9 cellular contexts compared by ENCODE assay signal in the genomic region with DNA sequence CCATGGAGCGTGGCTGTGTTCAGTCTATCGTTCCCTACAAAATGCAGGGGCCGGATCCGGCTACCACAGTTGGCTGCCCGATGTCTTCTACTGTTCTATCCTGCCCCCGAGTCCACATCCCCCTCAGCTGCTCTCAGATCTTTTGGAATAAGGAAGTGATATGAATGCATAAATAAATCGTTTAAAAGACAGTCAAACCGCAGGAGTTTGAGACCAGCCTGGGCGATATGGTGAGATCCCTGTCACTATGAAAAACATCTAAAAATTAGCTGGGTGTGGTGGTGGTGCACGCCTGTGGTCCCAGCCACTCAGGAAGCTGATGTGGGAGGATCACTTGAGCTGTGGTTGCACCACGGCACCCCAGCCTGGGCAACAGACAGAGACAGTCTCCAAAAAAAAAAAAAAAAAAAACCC. TPM values are rescaled to one million over a fixed set of nuclear protein-coding genes. Genes with fewer than 3 reads are reported as not detected.
DNase-seq lines count a peak whose midpoint lies in the region; ATAC-seq and TF ChIP-seq lines count a peak whose summit lies in the region.
"Not testable (repeated sequence)": the region's sequence is repeated elsewhere in the genome, so short reads cannot be mapped to it uniquely, and the experiment has no call there.
"Had no signal": no experiment of that assay in that cellular context is flagged by ENCODE, and none has a peak within 500 bp of the region (broad histone marks: within the 10 kb centered on the region; RNA-seq: fewer than 3 reads in every experiment).

No MANE protein-coding gene starts in this region.

- H3K4me3 Mint-ChIP-seq in CD8-positive, alpha-beta memory T cell = peak overlapping the region; percentile 38 to 86 (median 71)
- peak overlapping the region; percentile 48 for H3K4me3 Mint-ChIP-seq in activated CD4-positive, alpha-beta T cell treated with anti-CD3 and anti-CD28 coated beads, Interleukin-2, amount 10 ng/mL, durations not matched to agents 24 days and 14 days
- H3K4me3 Mint-ChIP-seq in activated T-helper 17 cell treated with anti-CD3 and anti-CD28 coated beads, Interleukin-2, amount 50 U/mL, for 72 hours = peak overlapping the region; percentile 40
- not testable (repeated sequence) for H3K4me3 Mint-ChIP-seq in activated naive CD8-positive, alpha-beta T cell treated with anti-CD3 and anti-CD28 coated beads, Interleukin-2, amount 50 U/mL, for 24 hours; type B pancreatic cell

- peak overlapping the region; percentile 43 for H4K8ac ChIP-seq in neuronal stem cell (ENCODE audit: low read depth, low read length)

- H3K23ac ChIP-seq in neuronal stem cell (ENCODE audit: low read depth, low read length, poor library complexity) = not testable (repeated sequence)

- not testable (repeated sequence) for H3K9ac ChIP-seq in neuronal stem cell (ENCODE audit: low read depth, low read length, poor library complexity)

- not testable (repeated sequence) for H2AFZ ChIP-seq in neuronal stem cell (ENCODE audit: low read length)

- H3K9me3 ChIP-seq in CD8-positive, alpha-beta memory T cell (ENCODE audit: low read length) = not testable (repeated sequence)
- peaks cover 0 to 24% of the 10 kb centered on the region in 2 donors for H3K9me3 ChIP-seq in neuronal stem cell (replicated peaks in 1 of 2; ENCODE audit: control insufficient read depth in 2 of 2, insufficient read depth in 1 of 2, low read depth in 1 of 2, low read length in 2 of 2)

- peak; percentile 37 for ATAC-seq in activated T-helper 17 cell treated with anti-CD3 and anti-CD28 coated beads, Interleukin-2, amount 50 U/mL, for 72 hours (replicated peaks)
- not testable (repeated sequence) for ATAC-seq in activated naive CD8-positive, alpha-beta T cell treated with anti-CD3 and anti-CD28 coated beads, Interleukin-2, amount 50 U/mL, for 24 hours; Right ventricle myocardium inferior

- not testable (repeated sequence) for H2BK12ac ChIP-seq in neuronal stem cell (ENCODE audit: low read length)

- DNase-seq in CD8-positive, alpha-beta memory T cell = peak; percentile 26 to 82 (median 80)
- DNase-seq in T follicular helper cell (ENCODE audit: low read depth) (peak; percentile 37), Right ventricle myocardium inferior (ENCODE audit: missing footprints) (peak; percentile 15)
- DNase-seq in activated CD4-positive, alpha-beta T cell treated with anti-CD3 and anti-CD28 coated beads, Interleukin-2, amount 10 ng/mL, durations not matched to agents 24 days and 14 days = peak; percentile 87
- DNase-seq in activated naive CD8-positive, alpha-beta T cell treated with anti-CD3 and anti-CD28 coated beads, Interleukin-2, amount 50 U/mL, for 24 hours; neuronal stem cell (ENCODE audit: low spot score); type B pancreatic cell (ENCODE audit: extremely low spot score, unreplicated experiment): not testable (repeated sequence)

- not testable (repeated sequence) for H3K4ac ChIP-seq in neuronal stem cell (ENCODE audit: low read length)

- intact Hi-C loops in activated CD4-positive, alpha-beta T cell treated with anti-CD3 and anti-CD28 coated beads, Interleukin-2, amount 10 ng/mL, durations not matched to agents 24 days and 14 days (cut with micrococcal nuclease); Right ventricle myocardium inferior (cut with DNase I): not testable (repeated sequence)

- not testable (repeated sequence) for H3K27me3 ChIP-seq in CD8-positive, alpha-beta memory T cell (ENCODE audit: insufficient read depth, low read length, poor library complexity, severe bottlenecking); neuronal stem cell (ENCODE audit: control insufficient read depth in 3 of 3, insufficient read depth in 3 of 3, low read depth in 1 of 3, low read length in 3 of 3)

- POLR2A ChIA-PET in CD8-positive, alpha-beta memory T cell (lab: Charles Lee) = interaction anchor here (0.6 to 1.1 kb wide), 3 partner anchors 9 to 131 kb away, joined by 4 to 9 read pairs (median 5); no protein-coding TSS in a partner anchor

- not testable (repeated sequence) for H2AK5ac ChIP-seq in neuronal stem cell (ENCODE audit: low read depth, low read length)

- H2BK120ac ChIP-seq in neuronal stem cell (ENCODE audit: low read depth, low read length) = not testable (repeated sequence)

- WGBS in neuronal stem cell (ENCODE audit: extremely low coverage in 2 of 2, insufficient read length in 2 of 2, insufficient replicate concordance in 1 of 2), 2 donors = no CpG with 5 or more reads among the region's 11 CpGs

- peak overlapping the region; percentile 23 for H3K4me3 ChIP-seq in CD8-positive, alpha-beta memory T cell (ENCODE audit: low read length)
- H3K4me3 ChIP-seq in neuronal stem cell (ENCODE audit: low read length in 2 of 2) = not testable (repeated sequence)

- H2BK15ac ChIP-seq in neuronal stem cell (ENCODE audit: low read length) = not testable (repeated sequence)

- H3K27ac Mint-ChIP-seq in CD8-positive, alpha-beta memory T cell = peak overlapping the region; percentile 91 to 98 (median 94)
- peak overlapping the region; percentile 63 for H3K27ac Mint-ChIP-seq in activated CD4-positive, alpha-beta T cell treated with anti-CD3 and anti-CD28 coated beads, Interleukin-2, amount 10 ng/mL, durations not matched to agents 24 days and 14 days
- H3K27ac Mint-ChIP-seq in activated T-helper 17 cell treated with anti-CD3 and anti-CD28 coated beads, Interleukin-2, amount 50 U/mL, for 72 hours = peak overlapping the region; percentile 92
- peak overlapping the region; percentile 67 for H3K27ac Mint-ChIP-seq in activated naive CD8-positive, alpha-beta T cell treated with anti-CD3 and anti-CD28 coated beads, Interleukin-2, amount 50 U/mL, for 24 hours
- peak overlapping the region; percentile 18 for H3K27ac Mint-ChIP-seq in type B pancreatic cell

- peaks cover 25 to 88% (median 36%) of the 10 kb centered on the region in 3 donors for H3K36me3 Mint-ChIP-seq in CD8-positive, alpha-beta memory T cell
- H3K36me3 Mint-ChIP-seq in activated CD4-positive, alpha-beta T cell treated with anti-CD3 and anti-CD28 coated beads, Interleukin-2, amount 10 ng/mL, durations not matched to agents 24 days and 14 days (ENCODE audit: low read depth) = peaks cover 80% of the 10 kb centered on the region
- H3K36me3 Mint-ChIP-seq in activated T-helper 17 cell treated with anti-CD3 and anti-CD28 coated beads, Interleukin-2, amount 50 U/mL, for 72 hours (ENCODE audit: low read depth) = peaks cover 96% of the 10 kb centered on the region
- H3K36me3 Mint-ChIP-seq in activated naive CD8-positive, alpha-beta T cell treated with anti-CD3 and anti-CD28 coated beads, Interleukin-2, amount 50 U/mL, for 24 hours (ENCODE audit: low read depth) = peaks cover 73% of the 10 kb centered on the region
- peaks cover 32% of the 10 kb centered on the region for H3K36me3 Mint-ChIP-seq in type B pancreatic cell

- H3K4me1 Mint-ChIP-seq in CD8-positive, alpha-beta memory T cell = peaks cover 54 to 72% (median 67%) of the 10 kb centered on the region in 3 donors
- peaks cover 25% of the 10 kb centered on the region for H3K4me1 Mint-ChIP-seq in activated CD4-positive, alpha-beta T cell treated with anti-CD3 and anti-CD28 coated beads, Interleukin-2, amount 10 ng/mL, durations not matched to agents 24 days and 14 days
- peaks cover 20% of the 10 kb centered on the region for H3K4me1 Mint-ChIP-seq in activated T-helper 17 cell treated with anti-CD3 and anti-CD28 coated beads, Interleukin-2, amount 50 U/mL, for 72 hours
- peaks cover 29% of the 10 kb centered on the region for H3K4me1 Mint-ChIP-seq in activated naive CD8-positive, alpha-beta T cell treated with anti-CD3 and anti-CD28 coated beads, Interleukin-2, amount 50 U/mL, for 24 hours
- not testable (repeated sequence) for H3K4me1 Mint-ChIP-seq in type B pancreatic cell (ENCODE audit: unreplicated experiment)

- H3K14ac ChIP-seq in neuronal stem cell (ENCODE audit: low read length) = not testable (repeated sequence)

- H3K79me1 ChIP-seq in neuronal stem cell (ENCODE audit: low read depth, low read length) = not testable (repeated sequence)

- not testable (repeated sequence) for H3K4me2 ChIP-seq in neuronal stem cell (ENCODE audit: insufficient read depth, low read length, poor library complexity, severe bottlenecking)

- H3K36me3 ChIP-seq in CD8-positive, alpha-beta memory T cell (ENCODE audit: insufficient read depth, low read length) = peaks cover 77% of the 10 kb centered on the region
- peaks cover 77 to 85% of the 10 kb centered on the region in 2 donors for H3K36me3 ChIP-seq in neuronal stem cell (replicated peaks in 1 of 2; ENCODE audit: control insufficient read depth in 2 of 2, insufficient read depth in 2 of 2, low read length in 2 of 2)

- CTCF ChIA-PET in CD8-positive, alpha-beta memory T cell (lab: Charles Lee) = interaction anchor here (1.1 to 2.7 kb wide), 3 partner anchors 11 to 51 kb away, joined by 3 to 11 read pairs (median 6); a partner anchor contains a TSS

- H3K18ac ChIP-seq in neuronal stem cell (ENCODE audit: low read length) = not testable (repeated sequence)

- not testable (repeated sequence) for H4K91ac ChIP-seq in neuronal stem cell (ENCODE audit: low read depth, low read length, poor library complexity)

- H2BK5ac ChIP-seq in neuronal stem cell (ENCODE audit: low read length) = not testable (repeated sequence)

- H3K9me3 Mint-ChIP-seq in CD8-positive, alpha-beta memory T cell; activated CD4-positive, alpha-beta T cell treated with anti-CD3 and anti-CD28 coated beads, Interleukin-2, amount 10 ng/mL, durations not matched to agents 24 days and 14 days; activated T-helper 17 cell treated with anti-CD3 and anti-CD28 coated beads, Interleukin-2, amount 50 U/mL, for 72 hours; activated naive CD8-positive, alpha-beta T cell treated with anti-CD3 and anti-CD28 coated beads, Interleukin-2, amount 50 U/mL, for 24 hours; type B pancreatic cell: not testable (repeated sequence)

- not testable (repeated sequence) for TF ChIP-seq CTCF in type B pancreatic cell (conservative IDR thresholded peaks at IDR 0.05)

- H3K4me1 ChIP-seq in CD8-positive, alpha-beta memory T cell (ENCODE audit: insufficient read depth, low read length) = peaks cover 40% of the 10 kb centered on the region
- H3K4me1 ChIP-seq in neuronal stem cell (ENCODE audit: control insufficient read depth in 2 of 2, insufficient read depth in 1 of 2, low read depth in 1 of 2, low read length in 2 of 2) = not testable (repeated sequence)

- not testable (repeated sequence) for H3K27me3 Mint-ChIP-seq in CD8-positive, alpha-beta memory T cell; activated CD4-positive, alpha-beta T cell treated with anti-CD3 and anti-CD28 coated beads, Interleukin-2, amount 10 ng/mL, durations not matched to agents 24 days and 14 days; activated T-helper 17 cell treated with anti-CD3 and anti-CD28 coated beads, Interleukin-2, amount 50 U/mL, for 72 hours; activated naive CD8-positive, alpha-beta T cell treated with anti-CD3 and anti-CD28 coated beads, Interleukin-2, amount 50 U/mL, for 24 hours; type B pancreatic cell

- H3K27ac ChIP-seq in CD8-positive, alpha-beta memory T cell (ENCODE audit: low read depth, low read length); neuronal stem cell (replicated peaks; ENCODE audit: low read length): not testable (repeated sequence)

RNA-seq across cellular contexts. Expression of a gene that starts 37.0 kb away (rescaled TPM):
- total RNA-seq in CD8-positive, alpha-beta memory T cell = 10 to 100 TPM; 32.8 to 34.3 TPM
- polyA plus RNA-seq in CD8-positive, alpha-beta memory T cell = 25.6 TPM
- total RNA-seq in activated CD4-positive, alpha-beta T cell treated with anti-CD3 and anti-CD28 coated beads, Interleukin-2, amount 10 ng/mL, durations not matched to agents 24 days and 14 days = 36.2 and 37.3 TPM in 2 replicates
- total RNA-seq in activated T-helper 17 cell treated with anti-CD3 and anti-CD28 coated beads, Interleukin-2, amount 50 U/mL, for 72 hours = 10 to 100 TPM; 52.8 to 89.4 TPM
- total RNA-seq in Right ventricle myocardium inferior (22.1 TPM), type B pancreatic cell (ENCODE audit: low replicate concordance) (5.4 and 6.8 TPM in 2 replicates)
- polyA plus RNA-seq in neuronal stem cell (2013, experiment 1 of 2) = 0.06 TPM
- 0.03 TPM for polyA plus RNA-seq in neuronal stem cell (2013, experiment 2 of 2)
- total RNA-seq: H1 had no signal
- polyA plus RNA-seq: H1 had no signal

RNA-seq across cellular contexts. Expression of a gene that starts 50.6 kb away (rescaled TPM):
- total RNA-seq in CD8-positive, alpha-beta memory T cell = 10 to 100 TPM; 59.0 to 62.8 TPM
- 27.1 TPM for polyA plus RNA-seq in CD8-positive, alpha-beta memory T cell
- 52.0 and 58.6 TPM in 2 replicates for total RNA-seq in activated CD4-positive, alpha-beta T cell treated with anti-CD3 and anti-CD28 coated beads, Interleukin-2, amount 10 ng/mL, durations not matched to agents 24 days and 14 days
- 100 to 1,000 TPM; 105 to 116 TPM for total RNA-seq in activated T-helper 17 cell treated with anti-CD3 and anti-CD28 coated beads, Interleukin-2, amount 50 U/mL, for 72 hours
- 67.0 TPM for total RNA-seq in Right ventricle myocardium inferior
- 4.3 TPM for polyA plus RNA-seq in neuronal stem cell (2013, experiment 1 of 2)
- polyA plus RNA-seq in neuronal stem cell (2013, experiment 2 of 2) = 4.7 TPM
- 23.7 and 30.4 TPM in 2 replicates for total RNA-seq in type B pancreatic cell (ENCODE audit: low replicate concordance)

Comparison
In these comparisons a context has a peak if more than half of its experiments do, and no peak if none do; other contexts are left out.
1. H3K27ac Mint-ChIP-seq: peak in every context shown above with its lines; median percentile 94 in CD8-positive, alpha-beta memory T cell; 92 in activated T-helper 17 cell treated with anti-CD3 and anti-CD28 coated beads, Interleukin-2, amount 50 U/mL, for 72 hours; 67 in activated naive CD8-positive, alpha-beta T cell treated with anti-CD3 and anti-CD28 coated beads, Interleukin-2, amount 50 U/mL, for 24 hours; 63 in activated CD4-positive, alpha-beta T cell treated with anti-CD3 and anti-CD28 coated beads, Interleukin-2, amount 10 ng/mL, durations not matched to agents 24 days and 14 days; 18 in type B pancreatic cell.